Comparison of ENCODE assay signal across 8 cellular contexts in genomic region chr16:67673712-67674580, GRCh38. TPM values are rescaled to one million over a fixed set of nuclear protein-coding genes. Genes with fewer than 3 reads are reported as not detected.
A peak's percentile ranks its signal among the peaks of the same experiment; 100 is the strongest.
DNase-seq lines count a peak whose midpoint lies in the region; ATAC-seq and TF ChIP-seq lines count a peak whose summit lies in the region.

No MANE protein-coding gene starts in this region.

- DNase-seq in NCI-H748 (lab: John Stamatoyannopoulos, UW; ENCODE audit: unreplicated experiment) (peak; percentile 20), NCI-H748 treated with DMSO at 0.1 percent for 48 hours (lab: John Stamatoyannopoulos, UW) (no peak), tibial artery (peak; percentile 74 to 82)
- DNase-seq in activated CD4-positive, alpha-beta memory T cell treated with anti-CD3 and anti-CD28 coated beads for 36 hours = no peak

- H3K4me3 ChIP-seq in tibial artery = no peak overlapping the region

- ATAC-seq in activated T-helper 17 cell treated with anti-CD3 and anti-CD28 coated beads, Interleukin-2, amount 50 U/mL, for 72 hours (replicated peaks) = no peak
- no peak for ATAC-seq in GM18907 (IDR thresholded peaks at IDR 0.05; ENCODE audit: unreplicated experiment)
- no peak for ATAC-seq in GM19351 (IDR thresholded peaks at IDR 0.05; ENCODE audit: unreplicated experiment)

- no peak overlapping the region for H3K4me3 Mint-ChIP-seq in activated T-helper 17 cell treated with anti-CD3 and anti-CD28 coated beads, Interleukin-2, amount 50 U/mL, for 72 hours
- no peak overlapping the region for H3K4me3 Mint-ChIP-seq in activated CD4-positive, alpha-beta memory T cell treated with anti-CD3 and anti-CD28 coated beads for 36 hours

- peaks cover 0 to 14% (median 6%) of the 10 kb centered on the region in 3 donors for H3K36me3 ChIP-seq in tibial artery

- peak overlapping the region; percentile 71 for H3K27ac ChIP-seq in layer of hippocampus (ENCODE audit: low read depth, low read length)
- peak overlapping the region in 1 of 2 donors; percentile 32 for H3K27ac ChIP-seq in tibial artery

- no peaks in the 10 kb centered on the region for H3K9me3 ChIP-seq in tibial artery

- no peaks in the 10 kb centered on the region for H3K27me3 Mint-ChIP-seq in activated T-helper 17 cell treated with anti-CD3 and anti-CD28 coated beads, Interleukin-2, amount 50 U/mL, for 72 hours
- no peaks in the 10 kb centered on the region for H3K27me3 Mint-ChIP-seq in activated CD4-positive, alpha-beta memory T cell treated with anti-CD3 and anti-CD28 coated beads for 36 hours

- no peaks in the 10 kb centered on the region for H3K9me3 Mint-ChIP-seq in activated T-helper 17 cell treated with anti-CD3 and anti-CD28 coated beads, Interleukin-2, amount 50 U/mL, for 72 hours
- no peaks in the 10 kb centered on the region for H3K9me3 Mint-ChIP-seq in activated CD4-positive, alpha-beta memory T cell treated with anti-CD3 and anti-CD28 coated beads for 36 hours

- intact Hi-C loops in tibial artery (cut with DNase I; ENCODE audit: low total_unique reads) = loop anchor here (5.0 to 10.0 kb wide), 2 partner anchors 48 to 251 kb away; no protein-coding TSS in a partner anchor
- intact Hi-C loops in activated CD4-positive, alpha-beta memory T cell treated with anti-CD3 and anti-CD28 coated beads for 36 hours (cut with micrococcal nuclease) = loop anchor here (5.0 kb wide), 1 partner anchor 198 kb away; the partner anchor contains the start of gene EDC4

- H3K27me3 ChIP-seq in layer of hippocampus (ENCODE audit: control insufficient read depth, insufficient read depth, low read length) (no peaks in the 10 kb centered on the region), tibial artery (no peaks in the 10 kb centered on the region)

- POLR2A ChIA-PET in activated CD4-positive, alpha-beta memory T cell treated with anti-CD3 and anti-CD28 coated beads for 36 hours (lab: Charles Lee) = no interaction called here

- peak overlapping the region; percentile 75 for H3K27ac Mint-ChIP-seq in activated T-helper 17 cell treated with anti-CD3 and anti-CD28 coated beads, Interleukin-2, amount 50 U/mL, for 72 hours
- no peak overlapping the region for H3K27ac Mint-ChIP-seq in activated CD4-positive, alpha-beta memory T cell treated with anti-CD3 and anti-CD28 coated beads for 36 hours

- H3K4me1 ChIP-seq in tibial artery = peaks cover 0 to 31% (median 4%) of the 10 kb centered on the region in 4 donors

- CTCF ChIA-PET in activated CD4-positive, alpha-beta memory T cell treated with anti-CD3 and anti-CD28 coated beads for 36 hours (lab: Charles Lee) = interaction anchor here (0.8 to 2.0 kb wide), 5 partner anchors 112 to 209 kb away, joined by 3 to 14 read pairs (median 4); partner anchors contain the start of genes RANBP10 and TSNAXIP1

- TF ChIP-seq CTCF in tibial artery (IDR thresholded peaks at IDR 0.05) = no peak

- H3K4me1 Mint-ChIP-seq in activated T-helper 17 cell treated with anti-CD3 and anti-CD28 coated beads, Interleukin-2, amount 50 U/mL, for 72 hours = peaks cover 5% of the 10 kb centered on the region
- H3K4me1 Mint-ChIP-seq in activated CD4-positive, alpha-beta memory T cell treated with anti-CD3 and anti-CD28 coated beads for 36 hours (ENCODE audit: low read depth) = no peaks in the 10 kb centered on the region

- H3K36me3 Mint-ChIP-seq in activated T-helper 17 cell treated with anti-CD3 and anti-CD28 coated beads, Interleukin-2, amount 50 U/mL, for 72 hours (ENCODE audit: low read depth) = no peaks in the 10 kb centered on the region
- H3K36me3 Mint-ChIP-seq in activated CD4-positive, alpha-beta memory T cell treated with anti-CD3 and anti-CD28 coated beads for 36 hours = no peaks in the 10 kb centered on the region

RNA-seq across cellular contexts. Expression of gene C16orf86, which starts 7.3 kb away (rescaled TPM):
- total RNA-seq in activated T-helper 17 cell treated with anti-CD3 and anti-CD28 coated beads, Interleukin-2, amount 50 U/mL, for 72 hours = 1 to 10 TPM; 1.5 to 1.8 TPM
- total RNA-seq in activated CD4-positive, alpha-beta memory T cell treated with anti-CD3 and anti-CD28 coated beads for 36 hours = 1 to 10 TPM; 2.2 to 2.5 TPM

RNA-seq across cellular contexts. Expression of gene ENKD1, which starts 7.4 kb away (rescaled TPM):
- total RNA-seq in activated T-helper 17 cell treated with anti-CD3 and anti-CD28 coated beads, Interleukin-2, amount 50 U/mL, for 72 hours = 1 to 10 TPM; 9.1 to 9.4 TPM
- 10 to 100 TPM in 1 of 2 experiments, 1 to 10 TPM in 1; 9.3 to 10.1 TPM for total RNA-seq in activated CD4-positive, alpha-beta memory T cell treated with anti-CD3 and anti-CD28 coated beads for 36 hours

RNA-seq across cellular contexts. Expression of gene PARD6A, which starts 13.2 kb away (rescaled TPM):
- total RNA-seq in activated T-helper 17 cell treated with anti-CD3 and anti-CD28 coated beads, Interleukin-2, amount 50 U/mL, for 72 hours = 10 to 100 TPM; 10.7 to 16.5 TPM
- 10 to 100 TPM; 11.2 to 11.5 TPM for total RNA-seq in activated CD4-positive, alpha-beta memory T cell treated with anti-CD3 and anti-CD28 coated beads for 36 hours

RNA-seq across cellular contexts. Expression of gene ACD, which starts 13.9 kb away (rescaled TPM):
- 10 to 100 TPM; 37.5 to 63.4 TPM for total RNA-seq in activated T-helper 17 cell treated with anti-CD3 and anti-CD28 coated beads, Interleukin-2, amount 50 U/mL, for 72 hours
- total RNA-seq in activated CD4-positive, alpha-beta memory T cell treated with anti-CD3 and anti-CD28 coated beads for 36 hours = 10 to 100 TPM; 63.0 to 63.9 TPM

RNA-seq across cellular contexts. Expression of gene CARMIL2, which starts 29.0 kb away (rescaled TPM):
- total RNA-seq in activated T-helper 17 cell treated with anti-CD3 and anti-CD28 coated beads, Interleukin-2, amount 50 U/mL, for 72 hours = 100 to 1,000 TPM; 134 to 169 TPM
- 100 to 1,000 TPM; 136 to 151 TPM for total RNA-seq in activated CD4-positive, alpha-beta memory T cell treated with anti-CD3 and anti-CD28 coated beads for 36 hours

Comparison
In these comparisons a context has a peak if more than half of its experiments do, and no peak if none do; other contexts are left out.
1. DNase-seq: peak in NCI-H748 (single experiment) and tibial artery (2 of 2); none in NCI-H748 treated with DMSO at 0.1 percent for 48 hours (single experiment) and activated CD4-positive, alpha-beta memory T cell treated with anti-CD3 and anti-CD28 coated beads for 36 hours (single experiment).